Comparison of ENCODE assay signal across 8 cellular contexts in genomic region chr9:122092611-122093506, GRCh38. TPM values are rescaled to one million over a fixed set of nuclear protein-coding genes. Genes with fewer than 3 reads are reported as not detected.
DNase-seq lines count a peak whose midpoint lies in the region; ATAC-seq and TF ChIP-seq lines count a peak whose summit lies in the region.

TTLL11 (minus strand) TSS chr9:122093308; CDS start chr9:122093148, 160 bp downstream.

- H3K9me3 ChIP-seq in left ventricle myocardium inferior (replicated peaks) (no peaks in the 10 kb centered on the region), prostate gland (no peaks in the 10 kb centered on the region)

- peak; percentile 97 for DNase-seq in GM13976 (ENCODE audit: low spot score)
- DNase-seq in NCI-H1436 treated with DMSO at 0.1 percent for 48 hours (lab: John Stamatoyannopoulos, UW) = peak; percentile 20
- peak; percentile 96 for DNase-seq in T follicular helper cell (ENCODE audit: low read depth)
- DNase-seq in amniotic stem cell (lab: John Stamatoyannopoulos, UW) = peak; percentile 96
- DNase-seq in left ventricle myocardium inferior = peak; percentile 98
- peak; percentile 97 for DNase-seq in prostate gland (ENCODE audit: low spot score)

- ATAC-seq in HG02852 (IDR thresholded peaks at IDR 0.05; ENCODE audit: unreplicated experiment) = peak; percentile 86

- intact Hi-C loops in left ventricle myocardium inferior (cut with micrococcal nuclease) (loop anchor here (10.0 kb wide), 2 partner anchors 262 to 362 kb away; no protein-coding TSS in a partner anchor), prostate gland (cut with DNase I) (loop anchor here (10.0 kb wide), 1 partner anchor 722 kb away; no protein-coding TSS in a partner anchor)

- H3K27me3 ChIP-seq in left ventricle myocardium inferior (ENCODE audit: low read depth) = no peaks in the 10 kb centered on the region
- no peaks in the 10 kb centered on the region for H3K27me3 ChIP-seq in prostate gland (replicated peaks; ENCODE audit: insufficient read depth)

- in situ Hi-C loops in GM13976 (cut with MboI; ENCODE audit: low sequenced_read_pairs, unreplicated experiment) = loop anchor here (10.0 kb wide), 1 partner anchor 262 kb away; no protein-coding TSS in a partner anchor

- H3K4me1 ChIP-seq in left ventricle myocardium inferior (peaks cover 51% of the 10 kb centered on the region), prostate gland (replicated peaks) (peaks cover 4% of the 10 kb centered on the region), urinary bladder (ENCODE audit: insufficient read depth) (no peaks in the 10 kb centered on the region)

- peak; percentile 31 for TF ChIP-seq POLR2A in prostate gland (IDR thresholded peaks at IDR 0.05)

- under 1% methylated on average over 73 of the region's 98 CpGs for WGBS in prostate gland
- whole genome bisulfite sequencing in urinary bladder = under 1% methylated on average over 98 of the region's 98 CpGs

- H3K27ac ChIP-seq in left ventricle myocardium inferior (replicated peaks) (peak within 1 kb of the TSS; percentile 86), prostate gland (peak within 1 kb of the TSS; percentile 31 to 59), urinary bladder (ENCODE audit: low read depth) (peak within 1 kb of the TSS; percentile 53)

- TF ChIP-seq CTCF in GM13976 (IDR thresholded peaks at IDR 0.05; ENCODE audit: borderline replicate concordance, control extremely low read depth, extremely low read depth, insufficient read depth, missing control alignments) (no peak), left ventricle myocardium inferior (IDR thresholded peaks at IDR 0.05; ENCODE audit: borderline replicate concordance) (no peak), prostate gland (IDR thresholded peaks at IDR 0.05) (peak in 1 of 4 experiments; percentile 17)

- H3K4me3 ChIP-seq in left ventricle myocardium inferior = peak within 1 kb of the TSS; percentile 83
- peak within 1 kb of the TSS; percentile 83 to 90 for H3K4me3 ChIP-seq in prostate gland
- H3K4me3 ChIP-seq in urinary bladder (ENCODE audit: low read depth, low read length) = peak within 1 kb of the TSS; percentile 92

- H3K36me3 ChIP-seq in left ventricle myocardium inferior (no peaks in the 10 kb centered on the region), prostate gland (no peaks in the 10 kb centered on the region), urinary bladder (ENCODE audit: insufficient read depth) (no peaks in the 10 kb centered on the region)

RNA-seq across cellular contexts. Expression of gene TTLL11, which starts in this region (rescaled TPM):
- 7.3 TPM for total RNA-seq in left ventricle myocardium inferior
- total RNA-seq in prostate gland = 10 to 100 TPM; 11.7 to 11.9 TPM
- 12.8 TPM for total RNA-seq in urinary bladder
- 14.4 TPM for polyA plus RNA-seq in urinary bladder

Comparison
In these comparisons a context has a peak if more than half of its experiments do, and no peak if none do; other contexts are left out.
1. Peak in every context shown above with its lines: DNase-seq, ATAC-seq, H3K4me3 ChIP-seq and H3K27ac ChIP-seq.
2. DNase-seq: peak in every context shown above with its lines; median percentile 98 in left ventricle myocardium inferior; 97 in GM13976; 97 in prostate gland; 96 in T follicular helper cell; 96 in amniotic stem cell; 20 in NCI-H1436 treated with DMSO at 0.1 percent for 48 hours.